ENCODE assay signal across 1 cellular context in the genomic region with DNA sequence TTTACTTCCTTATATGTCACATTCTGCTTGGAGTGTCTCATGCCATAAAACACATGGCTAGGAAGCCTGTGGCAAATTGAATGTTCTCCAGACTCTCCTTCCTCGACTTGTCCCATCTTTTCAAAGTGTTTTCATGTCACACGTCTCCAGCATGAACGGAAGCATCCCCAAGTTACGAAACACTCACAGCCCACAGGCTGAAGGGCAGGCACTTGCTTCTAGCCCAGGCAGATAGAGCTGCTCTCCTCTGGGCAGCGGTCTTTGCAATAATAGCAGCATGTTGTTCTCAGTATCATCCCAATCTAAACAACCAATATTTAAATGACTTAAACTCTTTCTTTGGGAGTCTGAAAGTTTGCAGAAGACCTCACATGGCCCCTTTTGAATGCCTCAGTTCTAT.
TF ChIP-seq lines count a peak whose summit lies in the region.

No MANE protein-coding gene starts in this region.

TF ChIP-seq in SK-N-SH, 30 proteins besides CTCF, POLR2A, EP300 and RAD21 (continued from another document):
- TF ChIP-seq, protein P1, sequence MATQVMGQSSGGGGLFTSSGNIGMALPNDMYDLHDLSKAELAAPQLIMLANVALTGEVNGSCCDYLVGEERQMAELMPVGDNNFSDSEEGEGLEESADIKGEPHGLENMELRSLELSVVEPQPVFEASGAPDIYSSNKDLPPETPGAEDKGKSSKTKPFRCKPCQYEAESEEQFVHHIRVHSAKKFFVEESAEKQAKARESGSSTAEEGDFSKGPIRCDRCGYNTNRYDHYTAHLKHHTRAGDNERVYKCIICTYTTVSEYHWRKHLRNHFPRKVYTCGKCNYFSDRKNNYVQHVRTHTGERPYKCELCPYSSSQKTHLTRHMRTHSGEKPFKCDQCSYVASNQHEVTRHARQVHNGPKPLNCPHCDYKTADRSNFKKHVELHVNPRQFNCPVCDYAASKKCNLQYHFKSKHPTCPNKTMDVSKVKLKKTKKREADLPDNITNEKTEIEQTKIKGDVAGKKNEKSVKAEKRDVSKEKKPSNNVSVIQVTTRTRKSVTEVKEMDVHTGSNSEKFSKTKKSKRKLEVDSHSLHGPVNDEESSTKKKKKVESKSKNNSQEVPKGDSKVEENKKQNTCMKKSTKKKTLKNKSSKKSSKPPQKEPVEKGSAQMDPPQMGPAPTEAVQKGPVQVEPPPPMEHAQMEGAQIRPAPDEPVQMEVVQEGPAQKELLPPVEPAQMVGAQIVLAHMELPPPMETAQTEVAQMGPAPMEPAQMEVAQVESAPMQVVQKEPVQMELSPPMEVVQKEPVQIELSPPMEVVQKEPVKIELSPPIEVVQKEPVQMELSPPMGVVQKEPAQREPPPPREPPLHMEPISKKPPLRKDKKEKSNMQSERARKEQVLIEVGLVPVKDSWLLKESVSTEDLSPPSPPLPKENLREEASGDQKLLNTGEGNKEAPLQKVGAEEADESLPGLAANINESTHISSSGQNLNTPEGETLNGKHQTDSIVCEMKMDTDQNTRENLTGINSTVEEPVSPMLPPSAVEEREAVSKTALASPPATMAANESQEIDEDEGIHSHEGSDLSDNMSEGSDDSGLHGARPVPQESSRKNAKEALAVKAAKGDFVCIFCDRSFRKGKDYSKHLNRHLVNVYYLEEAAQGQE (IDR thresholded peaks at IDR 0.05; ENCODE audit: low read depth, low read length) = no peak
- no peak for TF ChIP-seq MXI1 (IDR thresholded peaks at IDR 0.05; ENCODE audit: low read depth, low read length)
- TF ChIP-seq FOXM1 (IDR thresholded peaks at IDR 0.05; ENCODE audit: low read depth) = no peak
- TF ChIP-seq, protein P2, sequence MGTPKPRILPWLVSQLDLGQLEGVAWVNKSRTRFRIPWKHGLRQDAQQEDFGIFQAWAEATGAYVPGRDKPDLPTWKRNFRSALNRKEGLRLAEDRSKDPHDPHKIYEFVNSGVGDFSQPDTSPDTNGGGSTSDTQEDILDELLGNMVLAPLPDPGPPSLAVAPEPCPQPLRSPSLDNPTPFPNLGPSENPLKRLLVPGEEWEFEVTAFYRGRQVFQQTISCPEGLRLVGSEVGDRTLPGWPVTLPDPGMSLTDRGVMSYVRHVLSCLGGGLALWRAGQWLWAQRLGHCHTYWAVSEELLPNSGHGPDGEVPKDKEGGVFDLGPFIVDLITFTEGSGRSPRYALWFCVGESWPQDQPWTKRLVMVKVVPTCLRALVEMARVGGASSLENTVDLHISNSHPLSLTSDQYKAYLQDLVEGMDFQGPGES (IDR thresholded peaks at IDR 0.05; ENCODE audit: low read depth, low read length) = no peak
- TF ChIP-seq, protein P3, sequence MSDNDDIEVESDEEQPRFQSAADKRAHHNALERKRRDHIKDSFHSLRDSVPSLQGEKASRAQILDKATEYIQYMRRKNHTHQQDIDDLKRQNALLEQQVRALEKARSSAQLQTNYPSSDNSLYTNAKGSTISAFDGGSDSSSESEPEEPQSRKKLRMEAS (IDR thresholded peaks at IDR 0.05; ENCODE audit: low read depth) = no peak
- TF ChIP-seq, protein P4, sequence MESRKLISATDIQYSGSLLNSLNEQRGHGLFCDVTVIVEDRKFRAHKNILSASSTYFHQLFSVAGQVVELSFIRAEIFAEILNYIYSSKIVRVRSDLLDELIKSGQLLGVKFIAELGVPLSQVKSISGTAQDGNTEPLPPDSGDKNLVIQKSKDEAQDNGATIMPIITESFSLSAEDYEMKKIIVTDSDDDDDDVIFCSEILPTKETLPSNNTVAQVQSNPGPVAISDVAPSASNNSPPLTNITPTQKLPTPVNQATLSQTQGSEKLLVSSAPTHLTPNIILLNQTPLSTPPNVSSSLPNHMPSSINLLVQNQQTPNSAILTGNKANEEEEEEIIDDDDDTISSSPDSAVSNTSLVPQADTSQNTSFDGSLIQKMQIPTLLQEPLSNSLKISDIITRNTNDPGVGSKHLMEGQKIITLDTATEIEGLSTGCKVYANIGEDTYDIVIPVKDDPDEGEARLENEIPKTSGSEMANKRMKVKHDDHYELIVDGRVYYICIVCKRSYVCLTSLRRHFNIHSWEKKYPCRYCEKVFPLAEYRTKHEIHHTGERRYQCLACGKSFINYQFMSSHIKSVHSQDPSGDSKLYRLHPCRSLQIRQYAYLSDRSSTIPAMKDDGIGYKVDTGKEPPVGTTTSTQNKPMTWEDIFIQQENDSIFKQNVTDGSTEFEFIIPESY (IDR thresholded peaks at IDR 0.05; ENCODE audit: borderline replicate concordance, low read depth) = no peak
- no peak for TF ChIP-seq NFIC (IDR thresholded peaks at IDR 0.05; ENCODE audit: borderline replicate concordance)
- TF ChIP-seq, protein P5, sequence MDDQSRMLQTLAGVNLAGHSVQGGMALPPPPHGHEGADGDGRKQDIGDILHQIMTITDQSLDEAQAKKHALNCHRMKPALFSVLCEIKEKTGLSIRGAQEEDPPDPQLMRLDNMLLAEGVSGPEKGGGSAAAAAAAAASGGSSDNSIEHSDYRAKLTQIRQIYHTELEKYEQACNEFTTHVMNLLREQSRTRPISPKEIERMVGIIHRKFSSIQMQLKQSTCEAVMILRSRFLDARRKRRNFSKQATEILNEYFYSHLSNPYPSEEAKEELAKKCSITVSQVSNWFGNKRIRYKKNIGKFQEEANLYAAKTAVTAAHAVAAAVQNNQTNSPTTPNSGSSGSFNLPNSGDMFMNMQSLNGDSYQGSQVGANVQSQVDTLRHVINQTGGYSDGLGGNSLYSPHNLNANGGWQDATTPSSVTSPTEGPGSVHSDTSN (IDR thresholded peaks at IDR 0.05) = no peak
- no peak for TF ChIP-seq YY1 (IDR thresholded peaks at IDR 0.05; ENCODE audit: low read depth)
- TF ChIP-seq TCF12 (IDR thresholded peaks at IDR 0.05) = no peak
- no peak for TF ChIP-seq USF2 (IDR thresholded peaks at IDR 0.05; ENCODE audit: borderline replicate concordance, low read depth, low read length)
- no peak for TF ChIP-seq MEF2A (IDR thresholded peaks at IDR 0.05; ENCODE audit: borderline replicate concordance, low read depth)
TF ChIP-seq in SK-N-SH: peak in this region for 0.
